In genomic region chr5:109695005-109695926, GRCh38 we compare ENCODE assay signal across 9 cellular contexts. TPM values are rescaled to one million over a fixed set of nuclear protein-coding genes. Genes with fewer than 3 reads are reported as not detected.
DNase-seq lines count a peak whose midpoint lies in the region; ATAC-seq, FAIRE-seq and TF ChIP-seq lines count a peak whose summit lies in the region.
"Had no signal": no experiment of that assay in that cellular context is flagged by ENCODE, and none has a peak within 500 bp of the region (broad histone marks: within the 10 kb centered on the region; RNA-seq: fewer than 3 reads in every experiment).

No MANE protein-coding gene starts in this region.

- H3K4me3 ChIP-seq in GM12865 (ENCODE audit: low read depth, low read length) (peak overlapping the region; percentile 32), keratinocyte (ENCODE audit: control insufficient read depth in 2 of 3, extremely low read depth in 1 of 3, insufficient read depth in 2 of 3, low read depth in 1 of 3, low read length in 3 of 3) (no peak overlapping the region), suprapubic skin (no peak overlapping the region)

- no peaks in the 10 kb centered on the region for H3K27me3 Mint-ChIP-seq in IgD-negative memory B cell

- DNase-seq in GM12865 (ENCODE audit: low read depth): peak; percentile 78
- DNase-seq in keratinocyte (ENCODE audit: low read depth, low spot score): no peak
- no peak for DNase-seq in suprapubic skin (ENCODE audit: low spot score in 2 of 2)
- no peak for DNase-seq in cardiac septum (ENCODE audit: low spot score)
- DNase-seq in DMS153 (lab: John Stamatoyannopoulos, UW): no peak
- no peak for DNase-seq in HuH-7.5 (ENCODE audit: low spot score)

- no peaks in the 10 kb centered on the region for H3K9me1 ChIP-seq in keratinocyte (ENCODE audit: control insufficient read depth, extremely low read depth, insufficient read depth, low read length)

- no peaks in the 10 kb centered on the region for H3K27me3 ChIP-seq in keratinocyte (ENCODE audit: control insufficient read depth, extremely low read depth, insufficient read depth, low read length)
- no peaks in the 10 kb centered on the region for H3K27me3 ChIP-seq in suprapubic skin

- 59% methylated on average over 1 of the region's 1 CpG for WGBS in suprapubic skin

- H3K36me3 ChIP-seq in keratinocyte (ENCODE audit: control insufficient read depth in 2 of 2, extremely low read depth in 1 of 2, insufficient read depth in 2 of 2, low read length in 2 of 2) (no peaks in the 10 kb centered on the region), suprapubic skin (no peaks in the 10 kb centered on the region)

- peaks cover 10% of the 10 kb centered on the region for H3K36me3 Mint-ChIP-seq in IgD-negative memory B cell

- dilution Hi-C loops in keratinocyte (cut with MboI; ENCODE audit: extremely low pct_ligation_motif_present, low sequenced_read_pairs): no loop called here

- peak overlapping the region; percentile 84 to 95 (median 95) for H3K27ac Mint-ChIP-seq in IgD-negative memory B cell

- H3K9me3 ChIP-seq in keratinocyte (ENCODE audit: control insufficient read depth, low read depth, low read length) (no peaks in the 10 kb centered on the region), suprapubic skin (no peaks in the 10 kb centered on the region)

- no peak for TF ChIP-seq EP300 in suprapubic skin (IDR thresholded peaks at IDR 0.05)

- no peak overlapping the region for H3K9ac ChIP-seq in keratinocyte (ENCODE audit: control insufficient read depth, extremely low read depth, insufficient read depth, low read length)

- H3K27ac ChIP-seq in keratinocyte (ENCODE audit: control insufficient read depth, insufficient read depth, low read length) (peak overlapping the region; percentile 17), suprapubic skin (no peak overlapping the region)

- no peak for TF ChIP-seq CTCF in GM12865 (IDR thresholded peaks at IDR 0.05; ENCODE audit: insufficient read depth, low read depth, low read length, missing control alignments)
- no peak for TF ChIP-seq CTCF in keratinocyte (optimal IDR thresholded peaks at IDR 0.05 in 1 of 3, IDR thresholded peaks at IDR 0.05 in 1 of 3, conservative IDR thresholded peaks at IDR 0.05 in 1 of 3; ENCODE audit: extremely low read depth in 1 of 3, insufficient read depth in 2 of 3, low read length in 3 of 3)
- TF ChIP-seq CTCF in suprapubic skin (IDR thresholded peaks at IDR 0.05): no peak

- ATAC-seq in GM21526 (IDR thresholded peaks at IDR 0.05; ENCODE audit: low FRiP score, unreplicated experiment): peak; percentile 63
- ATAC-seq: HCT116 had no signal

- H3K4me2 ChIP-seq in keratinocyte (ENCODE audit: control insufficient read depth, extremely low read depth, insufficient read depth, low read depth, low read length): peak overlapping the region; percentile 66

- FAIRE-seq in keratinocyte (lab: Jason Lieb, UNC): no peak

- peaks cover 14% of the 10 kb centered on the region for H4K20me1 ChIP-seq in keratinocyte (ENCODE audit: control insufficient read depth, extremely low read depth, insufficient read depth, low read length)

- intact Hi-C loops in cardiac septum (cut with DNase I): no loop called here

- peaks cover 40% of the 10 kb centered on the region for H3K4me1 ChIP-seq in keratinocyte (ENCODE audit: control insufficient read depth, extremely low read depth, insufficient read depth, low read length)
- H3K4me1 ChIP-seq in suprapubic skin: peaks cover 43% of the 10 kb centered on the region

- TF ChIP-seq POLR2A in suprapubic skin (IDR thresholded peaks at IDR 0.05): no peak

- H3K9me3 Mint-ChIP-seq in IgD-negative memory B cell: no peaks in the 10 kb centered on the region

- peaks cover 77 to 86% (median 79%) of the 10 kb centered on the region in 3 donors for H3K4me1 Mint-ChIP-seq in IgD-negative memory B cell

- H3K79me2 ChIP-seq in keratinocyte (ENCODE audit: control insufficient read depth, insufficient read depth, low read length): peaks cover 95% of the 10 kb centered on the region

- peak overlapping the region; percentile 84 to 95 (median 92) for H3K4me3 Mint-ChIP-seq in IgD-negative memory B cell

- no peak overlapping the region for H2AFZ ChIP-seq in keratinocyte (ENCODE audit: control insufficient read depth, low read length)

RNA-seq across cellular contexts. Expression of gene MAN2A1, which starts 5.5 kb away (rescaled TPM):
- polyA plus RNA-seq in IgD-negative memory B cell (21.5 TPM), keratinocyte (38.3 to 63.8 TPM (median 50.5 TPM) in 3 replicates)
- 106 TPM for polyA plus RNA-seq in keratinocyte (2011; ENCODE audit: low read depth)
- polyA plus RNA-seq in keratinocyte (2011; cell fraction: cytosol; rRNA removed): 13.3 and 23.9 TPM in 2 replicates
- polyA plus RNA-seq in keratinocyte (2011; cell fraction: nucleus; rRNA removed): 61.7 and 89.6 TPM in 2 replicates
- polyA plus RNA-seq in keratinocyte (2012; ENCODE audit: low replicate concordance): 24.8 and 45.4 TPM in 2 replicates
- polyA minus RNA-seq in keratinocyte: 20.5 to 113 TPM (median 95.0 TPM) in 3 replicates
- 60.2 TPM for polyA minus RNA-seq in keratinocyte (2011; cell fraction: cytosol; rRNA and poly(A)+ RNA removed)
- 186 and 287 TPM in 2 replicates for polyA minus RNA-seq in keratinocyte (2011; cell fraction: nucleus; rRNA and poly(A)+ RNA removed)
- total RNA-seq in suprapubic skin (10 to 100 TPM; 37.0 to 45.9 (median 39.8) TPM), cardiac septum (9.9 TPM)
